ENCODE assay signal across 1 cellular context in the genomic region with DNA sequence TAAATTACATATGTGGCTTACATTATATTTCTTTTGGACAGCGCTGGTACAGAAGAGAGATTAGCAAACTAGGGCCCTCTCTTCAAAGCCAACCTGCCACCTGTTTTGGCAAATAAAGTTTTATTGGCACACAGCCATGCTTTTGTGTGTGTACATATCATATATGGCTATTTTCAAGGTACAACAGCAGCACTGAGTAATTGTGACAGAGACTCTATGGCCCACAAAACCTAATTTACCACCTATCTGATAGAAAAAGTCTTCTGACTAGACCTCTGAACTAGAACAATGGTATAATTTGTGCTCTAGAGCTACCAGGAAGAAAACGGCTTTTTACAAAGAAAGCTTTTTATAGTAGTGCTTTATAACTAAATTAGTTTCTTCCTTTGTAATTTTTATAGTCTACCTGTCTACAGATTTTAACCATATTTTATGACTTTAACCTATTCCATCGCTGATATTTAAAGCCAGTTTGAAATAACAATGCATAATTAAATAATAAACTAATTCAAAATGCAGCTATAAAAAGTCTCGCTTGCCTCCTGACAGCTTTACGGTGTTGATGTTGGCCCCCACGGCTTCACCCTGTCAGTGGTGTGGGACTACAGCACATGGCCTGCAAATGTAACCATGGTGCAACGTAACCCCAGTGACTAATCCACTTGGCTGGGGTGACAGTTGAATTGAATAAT.
TF ChIP-seq lines count a peak whose summit lies in the region.

No MANE protein-coding gene starts in this region.

TF ChIP-seq in HEK293, 187 proteins besides CTCF, POLR2A, EP300 and RAD21 (continued from another document and continues in another):
- TF ChIP-seq ZSCAN4 (tag by site-specific recombination; IDR thresholded peaks at IDR 0.05): no peak
- TF ChIP-seq ZNF2 (tag by site-specific recombination; IDR thresholded peaks at IDR 0.05): no peak
- TF ChIP-seq HOXA7 (CRISPR knock-in tag; IDR thresholded peaks at IDR 0.05; ENCODE audit: borderline replicate concordance): no peak
- no peak for TF ChIP-seq ZNF266 (tag by site-specific recombination; IDR thresholded peaks at IDR 0.05; ENCODE audit: low read depth)
- TF ChIP-seq ZNF155 (tag by site-specific recombination; IDR thresholded peaks at IDR 0.05): no peak
- no peak for TF ChIP-seq BCL11A (tag by site-specific recombination; IDR thresholded peaks at IDR 0.05; ENCODE audit: low read depth)
- TF ChIP-seq ZNF449 (tag by site-specific recombination; IDR thresholded peaks at IDR 0.05): peak; percentile 65; the same call in 1 of the 2 replicates
- TF ChIP-seq ZNF324 (tag by site-specific recombination; IDR thresholded peaks at IDR 0.05): no peak
- TF ChIP-seq ZSCAN18 (tag by site-specific recombination; IDR thresholded peaks at IDR 0.05): no peak
- TF ChIP-seq ZNF10 (tag by site-specific recombination; IDR thresholded peaks at IDR 0.05): peak; percentile 58; the same call in 1 of the 2 replicates
- TF ChIP-seq ZNF623 (tag by site-specific recombination; IDR thresholded peaks at IDR 0.05): no peak
- peak; percentile 72 for TF ChIP-seq PRDM10 (tag by site-specific recombination; IDR thresholded peaks at IDR 0.05)
- TF ChIP-seq ZNF785 (tag by site-specific recombination; IDR thresholded peaks at IDR 0.05): no peak
- peak; percentile 7 for TF ChIP-seq ZSCAN30 (tag by site-specific recombination; IDR thresholded peaks at IDR 0.05)
- TF ChIP-seq ZNF555 (tag by site-specific recombination; conservative IDR thresholded peaks at IDR 0.05): no peak
- TF ChIP-seq ZNF202 (tag by site-specific recombination; IDR thresholded peaks at IDR 0.05; ENCODE audit: borderline replicate concordance): no peak
- no peak for TF ChIP-seq ZNF274 (IDR thresholded peaks at IDR 0.05; ENCODE audit: low read length)
- TF ChIP-seq ZNF274 (tag by site-specific recombination; IDR thresholded peaks at IDR 0.05; ENCODE audit: borderline replicate concordance): no peak
- no peak for TF ChIP-seq ZBTB17 (tag by site-specific recombination; IDR thresholded peaks at IDR 0.05)
- no peak for TF ChIP-seq ZNF19 (tag by site-specific recombination; IDR thresholded peaks at IDR 0.05; ENCODE audit: low read depth)
- TF ChIP-seq ZBTB11 (tag by site-specific recombination; conservative IDR thresholded peaks at IDR 0.05; ENCODE audit: low read depth): no peak
- TF ChIP-seq ZNF658 (tag by site-specific recombination; IDR thresholded peaks at IDR 0.05): no peak
- TF ChIP-seq ZNF280C (tag by site-specific recombination; IDR thresholded peaks at IDR 0.05): no peak
- no peak for TF ChIP-seq SETDB1 (IDR thresholded peaks at IDR 0.05; ENCODE audit: insufficient read length, low read length)
- TF ChIP-seq OSR2 (tag by site-specific recombination; IDR thresholded peaks at IDR 0.05): peak; percentile 52; the same call in 1 of the 2 replicates
- peak; percentile 67 for TF ChIP-seq SP7 (tag by site-specific recombination; IDR thresholded peaks at IDR 0.05)
- TF ChIP-seq ZNF571 (tag by site-specific recombination; IDR thresholded peaks at IDR 0.05): no peak
- no peak for TF ChIP-seq MYNN (tag by site-specific recombination; IDR thresholded peaks at IDR 0.05; ENCODE audit: borderline replicate concordance)
- TF ChIP-seq ZNF707 (tag by site-specific recombination; IDR thresholded peaks at IDR 0.05): no peak
- TF ChIP-seq ZNF26 (tag by site-specific recombination; IDR thresholded peaks at IDR 0.05): no peak
- TF ChIP-seq ZNF335 (tag by site-specific recombination; conservative IDR thresholded peaks at IDR 0.05): peak; percentile 59
- no peak for TF ChIP-seq ZNF239 (tag by site-specific recombination; IDR thresholded peaks at IDR 0.05)
- no peak for TF ChIP-seq ZNF704 (tag by site-specific recombination; IDR thresholded peaks at IDR 0.05)
- TF ChIP-seq ZNF121 (tag by site-specific recombination; IDR thresholded peaks at IDR 0.05): no peak
- TF ChIP-seq, protein P1, sequence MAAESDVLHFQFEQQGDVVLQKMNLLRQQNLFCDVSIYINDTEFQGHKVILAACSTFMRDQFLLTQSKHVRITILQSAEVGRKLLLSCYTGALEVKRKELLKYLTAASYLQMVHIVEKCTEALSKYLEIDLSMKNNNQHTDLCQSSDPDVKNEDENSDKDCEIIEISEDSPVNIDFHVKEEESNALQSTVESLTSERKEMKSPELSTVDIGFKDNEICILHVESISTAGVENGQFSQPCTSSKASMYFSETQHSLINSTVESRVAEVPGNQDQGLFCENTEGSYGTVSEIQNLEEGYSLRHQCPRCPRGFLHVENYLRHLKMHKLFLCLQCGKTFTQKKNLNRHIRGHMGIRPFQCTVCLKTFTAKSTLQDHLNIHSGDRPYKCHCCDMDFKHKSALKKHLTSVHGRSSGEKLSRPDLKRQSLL (tag by site-specific recombination; IDR thresholded peaks at IDR 0.05): no peak
- no peak for TF ChIP-seq HOXD13 (CRISPR knock-in tag; IDR thresholded peaks at IDR 0.05; ENCODE audit: borderline replicate concordance)
- TF ChIP-seq MZF1 (tag by site-specific recombination; IDR thresholded peaks at IDR 0.05; ENCODE audit: borderline replicate concordance): no peak
- no peak; the same call in 1 of the 2 replicates for TF ChIP-seq ZNF24 (tag by site-specific recombination; IDR thresholded peaks at IDR 0.05)
- no peak for TF ChIP-seq ZBTB20 (tag by site-specific recombination; IDR thresholded peaks at IDR 0.05)
- no peak for TF ChIP-seq ZNF521 (tag by site-specific recombination; IDR thresholded peaks at IDR 0.05)
- TF ChIP-seq RBAK (tag by site-specific recombination; IDR thresholded peaks at IDR 0.05): no peak
- TF ChIP-seq KLF8 (tag by site-specific recombination; IDR thresholded peaks at IDR 0.05): no peak
